Comparison of ENCODE assay signal across 11 cellular contexts in the genomic region with DNA sequence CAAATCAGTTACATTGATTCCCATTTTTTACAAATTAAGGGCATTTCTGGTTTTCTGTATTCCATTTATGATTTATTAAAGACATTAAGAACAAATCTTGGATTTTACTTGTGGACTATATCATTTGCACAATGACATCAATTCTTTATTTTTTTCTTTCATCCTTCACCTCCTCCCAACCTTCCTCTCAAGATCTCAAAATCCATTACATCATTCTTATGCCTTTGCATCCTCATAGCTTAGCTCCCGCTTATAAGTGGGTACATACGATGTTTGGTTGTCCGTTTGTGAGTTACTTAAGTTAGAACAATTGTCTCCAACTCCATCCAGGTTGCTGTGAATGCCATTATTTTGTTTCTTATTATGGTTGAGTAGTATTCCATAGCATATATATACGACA.
"Had no signal": no experiment of that assay in that cellular context is flagged by ENCODE, and none has a peak within 500 bp of the region (broad histone marks: within the 10 kb centered on the region; RNA-seq: fewer than 3 reads in every experiment).

No MANE protein-coding gene starts in this region.

- H3K27ac Mint-ChIP-seq: GM23338, H9, HFFc6 had no signal

- H3K9me3 Mint-ChIP-seq: GM23338, H9, HFFc6 had no signal

- FAIRE-seq: H1, H54 had no signal

- H3K4me2 ChIP-seq: GM23338 had no signal

- H2AFZ ChIP-seq: GM23248, GM23338 had no signal

- H3K9me3 ChIP-seq: HAP-1 had no signal

- H3K36me3 ChIP-seq: HAP-1 had no signal

- H3K4me3 ChIP-seq: GM23248, GM23338, HAP-1 had no signal

- DNase-seq: GM23248, GOT3, H7, H9, HCEC 1CT, HFFc6 had no signal

- ATAC-seq: GM23338, HCT116 had no signal

- H3K9ac ChIP-seq: GM23248 had no signal

- H3K4me1 ChIP-seq: HAP-1 had no signal

- H3K4me3 Mint-ChIP-seq: GM23338, H9, HFFc6 had no signal

- H3K27ac ChIP-seq: GM23248 had no signal
